8 cellular contexts compared by ENCODE assay signal in the genomic region with DNA sequence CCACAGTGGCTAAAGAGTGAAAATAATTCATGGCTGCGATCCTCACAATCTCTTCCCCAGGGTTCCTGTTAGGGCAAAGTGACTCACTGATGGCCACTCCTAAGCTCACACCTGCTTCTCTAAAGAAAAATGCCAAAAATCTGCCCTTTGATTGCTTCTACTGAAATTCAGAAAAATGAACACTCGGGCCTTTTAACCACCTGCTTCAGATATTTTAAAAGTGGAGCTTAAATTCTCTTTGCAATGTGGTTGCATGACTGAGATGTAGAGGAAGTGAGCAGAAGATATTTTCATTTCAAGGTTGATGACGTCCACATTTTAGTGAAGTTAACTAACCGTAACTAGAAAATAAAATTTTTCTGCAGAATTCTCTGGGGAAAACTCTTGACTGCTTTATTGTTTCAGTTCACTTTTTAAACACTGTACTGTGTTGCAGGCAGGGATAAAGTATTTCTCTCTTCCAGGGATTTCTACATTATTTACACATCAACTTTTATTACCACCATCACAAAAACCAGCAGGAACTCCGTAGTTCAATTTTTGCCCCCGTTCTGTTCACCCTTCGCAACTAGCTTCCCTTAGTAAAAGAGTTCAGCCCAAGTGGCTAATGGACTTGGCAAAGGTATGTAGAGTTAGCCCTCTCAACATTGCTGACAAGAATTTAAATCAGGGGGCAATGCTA. TPM values are rescaled to one million over a fixed set of nuclear protein-coding genes. Genes with fewer than 3 reads are reported as not detected.
DNase-seq lines count a peak whose midpoint lies in the region; ATAC-seq and TF ChIP-seq lines count a peak whose summit lies in the region.

No MANE protein-coding gene starts in this region.

- H3K4me3 ChIP-seq in OCI-LY1 (ENCODE audit: low read depth, low read length, poor library complexity, severe bottlenecking) (peak overlapping the region; percentile 45), skeletal muscle cell (ENCODE audit: low read depth, low read length) (no peak overlapping the region)

- no peak for DNase-seq in activated naive CD4-positive, alpha-beta T cell treated with anti-CD3 and anti-CD28 coated beads for 36 hours
- DNase-seq in activated naive CD4-positive, alpha-beta T cell (lab: John Stamatoyannopoulos, UW), result no peak
- DNase-seq in skeletal muscle cell (ENCODE audit: low read depth), result peak; percentile 41
- no peak for DNase-seq in NCI-H1417 treated with DMSO at 0.1 percent for 48 hours (lab: John Stamatoyannopoulos, UW)
- DNase-seq in NCI-H2107 treated with DMSO at 0.1 percent for 48 hours (lab: John Stamatoyannopoulos, UW; ENCODE audit: unreplicated experiment), result no peak

- no peak for TF ChIP-seq CTCF in OCI-LY1 (IDR thresholded peaks at IDR 0.05; ENCODE audit: low read length)

- peaks cover 3% of the 10 kb centered on the region for H3K9me3 Mint-ChIP-seq in activated naive CD4-positive, alpha-beta T cell treated with anti-CD3 and anti-CD28 coated beads for 36 hours

- H3K79me2 ChIP-seq in OCI-LY1 (ENCODE audit: insufficient read depth, low read length), result peaks cover 78% of the 10 kb centered on the region

- no peaks in the 10 kb centered on the region for H3K9me2 ChIP-seq in OCI-LY1 (ENCODE audit: low read depth, low read length)

- no peak overlapping the region for H2AFZ ChIP-seq in OCI-LY1 (ENCODE audit: low read length)

- peak; percentile 68 for ATAC-seq in HG02678 (IDR thresholded peaks at IDR 0.05; ENCODE audit: unreplicated experiment)
- ATAC-seq in esophagus mucosa, result peak; percentile 73

- H3K4me3 Mint-ChIP-seq in activated naive CD4-positive, alpha-beta T cell treated with anti-CD3 and anti-CD28 coated beads for 36 hours, result peak overlapping the region; percentile 78

- no peaks in the 10 kb centered on the region for H3K27me3 Mint-ChIP-seq in activated naive CD4-positive, alpha-beta T cell treated with anti-CD3 and anti-CD28 coated beads for 36 hours (ENCODE audit: low read depth)

- peak overlapping the region; percentile 68 for H3K4me2 ChIP-seq in OCI-LY1 (ENCODE audit: low read length)

- intact Hi-C loops in activated naive CD4-positive, alpha-beta T cell treated with anti-CD3 and anti-CD28 coated beads for 36 hours (cut with micrococcal nuclease), result loop anchor here (1.0 to 2.0 kb wide), 7 partner anchors 8 to 224 kb away; a partner anchor contains a TSS

- peaks cover 64% of the 10 kb centered on the region for H3K4me1 Mint-ChIP-seq in activated naive CD4-positive, alpha-beta T cell treated with anti-CD3 and anti-CD28 coated beads for 36 hours (ENCODE audit: low read depth)

- H3F3A ChIP-seq in OCI-LY1 (ENCODE audit: insufficient read depth, low read length), result peaks cover 15% of the 10 kb centered on the region

- peaks cover 11% of the 10 kb centered on the region; the same call in 1 of the 2 replicates for H3K9me3 ChIP-seq in OCI-LY1 (ENCODE audit: low read length)

- H3K27ac ChIP-seq in OCI-LY1 (ENCODE audit: low read depth, low read length, poor library complexity, severe bottlenecking), result peak overlapping the region; percentile 99

- no peaks in the 10 kb centered on the region for H3K27me3 ChIP-seq in OCI-LY1 (ENCODE audit: insufficient read depth, low read length)

- H3K36me3 ChIP-seq in OCI-LY1 (ENCODE audit: insufficient read depth, low read length), result peaks cover 52% of the 10 kb centered on the region

- H4K20me1 ChIP-seq in OCI-LY1 (ENCODE audit: insufficient read depth, low read length), result no peaks in the 10 kb centered on the region

- CTCF ChIA-PET in activated naive CD4-positive, alpha-beta T cell treated with anti-CD3 and anti-CD28 coated beads for 36 hours (lab: Charles Lee), result interaction anchor here (1.0 to 1.5 kb wide), 4 partner anchors 10 to 57 kb away, joined by 3 to 4 read pairs (median 4); no protein-coding TSS in a partner anchor

- peaks cover 14% of the 10 kb centered on the region for H3K36me3 Mint-ChIP-seq in activated naive CD4-positive, alpha-beta T cell treated with anti-CD3 and anti-CD28 coated beads for 36 hours (ENCODE audit: low read depth)

- H3K27ac Mint-ChIP-seq in activated naive CD4-positive, alpha-beta T cell treated with anti-CD3 and anti-CD28 coated beads for 36 hours, result peak overlapping the region; percentile 93

- H3K9ac ChIP-seq in OCI-LY1 (ENCODE audit: low read length), result peak overlapping the region; percentile 57

- H3K4me1 ChIP-seq in OCI-LY1 (ENCODE audit: insufficient read depth, low read length, severe bottlenecking), result peaks cover 91% of the 10 kb centered on the region

RNA-seq across cellular contexts. Expression of a gene that starts 8.5 kb away (rescaled TPM):
- total RNA-seq in activated naive CD4-positive, alpha-beta T cell treated with anti-CD3 and anti-CD28 coated beads for 36 hours, result 10 to 100 TPM in 1 of 2 experiments, 1 to 10 TPM in 1; 8.8 to 11.1 TPM
- total RNA-seq in esophagus mucosa, result 6.5 TPM
